In the genomic region with DNA sequence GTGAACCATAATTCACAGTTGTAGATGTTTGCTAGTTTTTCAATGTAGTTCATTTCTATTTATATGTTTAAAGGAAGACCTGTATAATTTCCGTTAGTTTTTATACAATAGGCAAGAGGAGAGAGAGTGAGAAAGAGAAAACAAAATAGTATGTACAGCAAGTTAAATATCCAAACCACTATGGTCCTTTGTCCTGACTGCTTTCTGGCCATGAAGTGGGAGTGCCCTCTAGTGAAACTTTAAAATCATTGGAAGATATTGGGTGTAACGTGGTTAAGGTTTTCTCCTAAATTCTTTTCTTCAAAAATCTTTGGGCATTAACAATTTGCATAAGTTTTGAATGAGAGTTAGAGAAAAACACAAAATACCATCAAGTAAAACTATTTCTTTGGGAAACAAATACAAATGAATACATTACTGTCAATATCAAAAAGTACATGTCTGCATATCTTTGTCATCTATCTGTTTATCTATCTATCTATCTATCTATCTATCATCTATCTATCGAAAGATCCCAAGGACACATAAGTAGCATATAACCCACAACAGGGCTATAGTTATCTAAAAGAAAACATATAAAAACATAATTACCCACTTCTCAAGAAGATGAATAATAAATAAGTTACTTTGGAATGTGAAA, we compare ENCODE assay signal across 8 cellular contexts.
DNase-seq lines count a peak whose midpoint lies in the region; FAIRE-seq and TF ChIP-seq lines count a peak whose summit lies in the region.

No MANE protein-coding gene starts in this region.

- no peak overlapping the region for H3K27ac ChIP-seq in H1 (ENCODE audit: low read depth, low read length)

- H3K4ac ChIP-seq in H1 (replicated peaks; ENCODE audit: insufficient read length, low read depth, low read length): no peak overlapping the region

- H3K4me3 ChIP-seq in H1 (ENCODE audit: extremely low read depth in 1 of 4, insufficient read depth in 2 of 4, low read depth in 3 of 4, low read length in 4 of 4): no peak overlapping the region

- no peak overlapping the region for H3K18ac ChIP-seq in H1 (ENCODE audit: extremely low read depth, low read length)

- no peak overlapping the region for H2BK120ac ChIP-seq in H1 (replicated peaks; ENCODE audit: low read depth, low read length)

- POLR2A ChIA-PET in H1 (lab: Charles Lee; ENCODE audit: partially characterized antibody): no interaction called here
- POLR2A ChIA-PET in activated CD4-positive, alpha-beta memory T cell treated with anti-CD3 and anti-CD28 coated beads for 36 hours (lab: Charles Lee): no interaction called here
- POLR2A ChIA-PET in activated CD4-positive, alpha-beta memory T cell treated with anti-CD3 and anti-CD28 coated beads, Interleukin-2, amount 10 ng/mL, durations not matched to agents 7 days and 5 days (lab: Charles Lee): no interaction called here

- no peak overlapping the region for H3K4me2 ChIP-seq in H1 (ENCODE audit: insufficient read depth in 1 of 2, low read depth in 2 of 2, low read length in 2 of 2)

- H4K91ac ChIP-seq in H1 (replicated peaks; ENCODE audit: insufficient read length, low read length): no peak overlapping the region

- no peaks in the 10 kb centered on the region for H4K20me1 ChIP-seq in H1 (replicated peaks in 1 of 2; ENCODE audit: control insufficient read depth in 1 of 2, insufficient read depth in 2 of 2, low read length in 2 of 2)

- no peak overlapping the region for H2AK5ac ChIP-seq in H1 (ENCODE audit: low read depth, low read length)

- no peak overlapping the region for H3K23ac ChIP-seq in H1 (ENCODE audit: insufficient read length)

- no peaks in the 10 kb centered on the region for H3K36me3 Mint-ChIP-seq in osteocyte (ENCODE audit: unreplicated experiment)
- H3K36me3 Mint-ChIP-seq in activated CD4-positive, alpha-beta memory T cell treated with anti-CD3 and anti-CD28 coated beads for 36 hours: no peaks in the 10 kb centered on the region
- no peaks in the 10 kb centered on the region for H3K36me3 Mint-ChIP-seq in activated CD4-positive, alpha-beta memory T cell treated with anti-CD3 and anti-CD28 coated beads, Interleukin-2, amount 10 ng/mL, durations not matched to agents 7 days and 5 days (ENCODE audit: low read depth)

- H3K4me1 Mint-ChIP-seq in osteocyte (ENCODE audit: unreplicated experiment): no peaks in the 10 kb centered on the region
- H3K4me1 Mint-ChIP-seq in activated CD4-positive, alpha-beta memory T cell treated with anti-CD3 and anti-CD28 coated beads for 36 hours (ENCODE audit: low read depth): no peaks in the 10 kb centered on the region
- no peaks in the 10 kb centered on the region for H3K4me1 Mint-ChIP-seq in activated CD4-positive, alpha-beta memory T cell treated with anti-CD3 and anti-CD28 coated beads, Interleukin-2, amount 10 ng/mL, durations not matched to agents 7 days and 5 days

- no peak overlapping the region for H3K14ac ChIP-seq in H1 (ENCODE audit: insufficient read length)

- H3K9ac ChIP-seq in H1 (replicated peaks in 1 of 4; ENCODE audit: extremely low read depth in 1 of 4, low read depth in 3 of 4, low read length in 3 of 4): no peak overlapping the region

- peak; percentile 95 to 96 for TF ChIP-seq RAD21 in H1 (IDR thresholded peaks at IDR 0.05 in 1 of 2, conservative IDR thresholded peaks at IDR 0.05 in 1 of 2; ENCODE audit: low read depth in 2 of 2, low read length in 2 of 2)

- H3K4me3 Mint-ChIP-seq in osteocyte (ENCODE audit: unreplicated experiment): no peak overlapping the region
- H3K4me3 Mint-ChIP-seq in activated CD4-positive, alpha-beta memory T cell treated with anti-CD3 and anti-CD28 coated beads for 36 hours: no peak overlapping the region
- H3K4me3 Mint-ChIP-seq in activated CD4-positive, alpha-beta memory T cell treated with anti-CD3 and anti-CD28 coated beads, Interleukin-2, amount 10 ng/mL, durations not matched to agents 7 days and 5 days: no peak overlapping the region

- CTCF ChIA-PET in H1 (lab: Charles Lee; ENCODE audit: partially characterized antibody): interaction anchor here (1.7 to 1.8 kb wide), 2 partner anchors 17 to 558 kb away, joined by 4 read pairs; no protein-coding TSS in a partner anchor
- CTCF ChIA-PET in activated CD4-positive, alpha-beta memory T cell treated with anti-CD3 and anti-CD28 coated beads for 36 hours (lab: Charles Lee): no interaction called here
- CTCF ChIA-PET in activated CD4-positive, alpha-beta memory T cell treated with anti-CD3 and anti-CD28 coated beads, Interleukin-2, amount 10 ng/mL, durations not matched to agents 7 days and 5 days (lab: Charles Lee): no interaction called here

- FAIRE-seq in A204.1 (lab: Jason Lieb, UNC) (peak; percentile 95), H54 (lab: Jason Lieb, UNC) (peak; percentile 89), H1 (lab: Jason Lieb, UNC) (peak; percentile 82)

- no peaks in the 10 kb centered on the region for H3K36me3 ChIP-seq in H1 (ENCODE audit: control insufficient read depth in 2 of 4, insufficient read depth in 4 of 4, low read length in 3 of 4)

- DNase-seq in H54 (ENCODE audit: insufficient read length, low spot score) (peak; percentile 8), NCI-H524 treated with DMSO at 0.1 percent for 48 hours (lab: John Stamatoyannopoulos, UW) (peak; percentile 44), H1 (ENCODE audit: low read depth in 1 of 2, low spot score in 2 of 2) (no peak), osteocyte (ENCODE audit: extremely low spot score, unreplicated experiment) (no peak)
- DNase-seq in activated CD4-positive, alpha-beta memory T cell treated with anti-CD3 and anti-CD28 coated beads for 36 hours: no peak
- DNase-seq in activated CD4-positive, alpha-beta memory T cell treated with anti-CD3 and anti-CD28 coated beads, Interleukin-2, amount 10 ng/mL, durations not matched to agents 7 days and 5 days: no peak
- DNase-seq in activated CD4-positive, CD25-positive, alpha-beta regulatory T cell treated with anti-CD3 and anti-CD28 coated beads, Interleukin-2, amount 50 U/mL, for 72 hours: no peak

- no peaks in the 10 kb centered on the region for H3K27me3 ChIP-seq in H1 (replicated peaks in 1 of 4; ENCODE audit: control insufficient read depth in 3 of 4, extremely low read depth in 1 of 4, insufficient read depth in 3 of 4, low read length in 3 of 4)

- no peak for TF ChIP-seq POLR2A in H54 (IDR thresholded peaks at IDR 0.05; ENCODE audit: low read depth, low read length)
- TF ChIP-seq POLR2A in H1 (IDR thresholded peaks at IDR 0.05; ENCODE audit: control extremely low read depth in 1 of 2, low read depth in 2 of 2, low read length in 2 of 2): no peak

- intact Hi-C loops in activated CD4-positive, alpha-beta memory T cell treated with anti-CD3 and anti-CD28 coated beads for 36 hours (cut with micrococcal nuclease): no loop called here

- peak in 2 of 3 experiments; percentile 59 to 67; a peak in 2 of 4 replicates for TF ChIP-seq CTCF in H1 (IDR thresholded peaks at IDR 0.05; ENCODE audit: control extremely low read depth in 1 of 3, insufficient read depth in 1 of 3, low read depth in 1 of 3, low read length in 3 of 3)
- peak; percentile 82 for TF ChIP-seq CTCF in osteocyte (IDR thresholded peaks at IDR 0.05)

- H4K8ac ChIP-seq in H1 (ENCODE audit: extremely low read depth, insufficient read depth, low read length): no peak overlapping the region

- H3K27me3 Mint-ChIP-seq in osteocyte (ENCODE audit: unreplicated experiment): peaks cover 35% of the 10 kb centered on the region
- no peaks in the 10 kb centered on the region for H3K27me3 Mint-ChIP-seq in activated CD4-positive, alpha-beta memory T cell treated with anti-CD3 and anti-CD28 coated beads for 36 hours
- peaks cover 2% of the 10 kb centered on the region for H3K27me3 Mint-ChIP-seq in activated CD4-positive, alpha-beta memory T cell treated with anti-CD3 and anti-CD28 coated beads, Interleukin-2, amount 10 ng/mL, durations not matched to agents 7 days and 5 days

- no peak overlapping the region for H3K56ac ChIP-seq in H1 (replicated peaks; ENCODE audit: insufficient read length, low read depth, low read length)

- no peak overlapping the region for H2BK15ac ChIP-seq in H1 (ENCODE audit: low read length)

- H3K27ac Mint-ChIP-seq in osteocyte (ENCODE audit: unreplicated experiment): no peak overlapping the region
- H3K27ac Mint-ChIP-seq in activated CD4-positive, alpha-beta memory T cell treated with anti-CD3 and anti-CD28 coated beads for 36 hours: no peak overlapping the region
- no peak overlapping the region for H3K27ac Mint-ChIP-seq in activated CD4-positive, alpha-beta memory T cell treated with anti-CD3 and anti-CD28 coated beads, Interleukin-2, amount 10 ng/mL, durations not matched to agents 7 days and 5 days

- no peaks in the 10 kb centered on the region for H3K79me1 ChIP-seq in H1 (ENCODE audit: low read depth, low read length)

- no peaks in the 10 kb centered on the region for H3K9me3 Mint-ChIP-seq in osteocyte (ENCODE audit: unreplicated experiment)
- H3K9me3 Mint-ChIP-seq in activated CD4-positive, alpha-beta memory T cell treated with anti-CD3 and anti-CD28 coated beads for 36 hours: no peaks in the 10 kb centered on the region
- no peaks in the 10 kb centered on the region for H3K9me3 Mint-ChIP-seq in activated CD4-positive, alpha-beta memory T cell treated with anti-CD3 and anti-CD28 coated beads, Interleukin-2, amount 10 ng/mL, durations not matched to agents 7 days and 5 days

- no peak overlapping the region for H2BK5ac ChIP-seq in H1 (ENCODE audit: low read depth, low read length)

- whole genome bisulfite sequencing in H1 (ENCODE audit: extremely low coverage in 1 of 2, insufficient coverage in 1 of 2, insufficient read length in 1 of 2, insufficient replicate concordance in 2 of 2, low coverage in 1 of 2, low lambda C conversion rate in 2 of 2, missing lambda C conversion rate in 1 of 2), 2 experiments: 35% methylated on average over 3 of the region's 3 CpGs; no CpG with 5 or more reads in 1 of the 2 experiments

- H2BK12ac ChIP-seq in H1 (ENCODE audit: low read depth, low read length): no peak overlapping the region

- no peaks in the 10 kb centered on the region for H3K23me2 ChIP-seq in H1 (ENCODE audit: low read depth, low read length)

- no peak overlapping the region for H4K5ac ChIP-seq in H1 (ENCODE audit: insufficient read length, low read depth, low read length)

- no peaks in the 10 kb centered on the region for H3K9me3 ChIP-seq in H1 (ENCODE audit: insufficient read depth in 2 of 2, low read depth in 1 of 2, low read length in 1 of 2)

- peaks cover 0 to 4% (median under 1%) of the 10 kb centered on the region in 4 experiments; a peak in 2 of 7 replicates for H3K4me1 ChIP-seq in H1 (replicated peaks in 1 of 4; ENCODE audit: control insufficient read depth in 3 of 4, insufficient read depth in 4 of 4, low read length in 3 of 4)

- no peak for TF ChIP-seq EP300 in H1 (IDR thresholded peaks at IDR 0.05; ENCODE audit: borderline replicate concordance in 1 of 2, low read depth in 2 of 2, low read length in 2 of 2)

- H3K79me2 ChIP-seq in H1 (ENCODE audit: control insufficient read depth in 1 of 2, insufficient read depth in 2 of 2, low read length in 2 of 2): no peaks in the 10 kb centered on the region

- H2BK20ac ChIP-seq in H1 (ENCODE audit: low read length): no peak overlapping the region

- H2AFZ ChIP-seq in H1 (ENCODE audit: low read length): no peak overlapping the region

TF ChIP-seq in H1, 55 proteins besides CTCF, POLR2A, EP300 and RAD21 (continues in another document):
- TF ChIP-seq POU5F1 (IDR thresholded peaks at IDR 0.05; ENCODE audit: low read depth, low read length) (no peak), HDAC2 (IDR thresholded peaks at IDR 0.05; ENCODE audit: borderline replicate concordance in 1 of 2, low read depth in 2 of 2, low read length in 2 of 2) (no peak), SAP30 (IDR thresholded peaks at IDR 0.05; ENCODE audit: insufficient read depth, insufficient replicate concordance, low read length) (no peak)

Comparison
In these comparisons a context has a peak if more than half of its experiments do, and no peak if none do; other contexts are left out.
1. DNase-seq: peak in H54 (single experiment) and NCI-H524 treated with DMSO at 0.1 percent for 48 hours (single experiment); none in H1 (0 of 2), osteocyte (single experiment), activated CD4-positive, alpha-beta memory T cell treated with anti-CD3 and anti-CD28 coated beads for 36 hours (single experiment), activated CD4-positive, alpha-beta memory T cell treated with anti-CD3 and anti-CD28 coated beads, Interleukin-2, amount 10 ng/mL, durations not matched to agents 7 days and 5 days (single experiment) and activated CD4-positive, CD25-positive, alpha-beta regulatory T cell treated with anti-CD3 and anti-CD28 coated beads, Interleukin-2, amount 50 U/mL, for 72 hours (single experiment).